37 cellular contexts compared by ENCODE assay signal in the genomic region with DNA sequence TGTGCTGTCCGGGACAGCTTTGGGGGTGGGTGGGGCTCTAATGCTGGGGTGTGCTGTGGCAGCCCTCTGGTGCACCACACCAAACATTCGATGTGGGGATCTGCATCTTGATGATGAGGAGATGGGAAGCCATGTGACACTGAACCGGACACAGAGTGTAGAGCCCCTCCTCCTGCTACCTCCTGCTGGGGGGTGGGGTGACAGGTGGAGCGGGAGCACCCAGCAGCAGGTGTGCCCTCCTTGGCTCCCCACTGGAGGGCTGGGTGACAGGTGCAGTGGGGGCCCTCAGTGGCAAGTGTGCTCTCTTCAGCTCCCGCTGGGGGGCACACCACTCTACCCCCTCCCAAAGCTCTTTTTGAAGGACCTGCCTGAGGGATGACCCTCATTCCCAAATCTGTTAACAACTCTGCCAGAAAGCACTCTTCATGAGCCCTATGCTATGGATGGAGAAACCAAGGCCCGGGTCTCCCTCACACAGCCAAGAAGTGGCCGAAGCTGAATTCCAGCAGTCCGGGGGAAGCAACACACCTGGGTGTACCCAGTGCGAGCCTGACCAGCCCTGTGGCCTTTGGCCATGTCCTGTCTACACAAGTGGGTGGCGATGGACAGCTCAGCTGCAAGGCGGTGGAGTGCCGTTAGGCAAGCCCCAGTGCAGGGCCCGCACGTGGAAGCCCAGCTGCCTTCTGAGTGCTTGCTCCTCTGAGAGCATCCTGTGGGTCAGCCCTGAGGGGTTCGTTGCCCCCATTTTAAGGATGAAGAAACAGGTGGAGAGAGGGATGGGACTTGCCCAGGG. TPM values are rescaled to one million over a fixed set of nuclear protein-coding genes. Genes with fewer than 3 reads are reported as not detected.
DNase-seq lines count a peak whose midpoint lies in the region; ATAC-seq, FAIRE-seq and TF ChIP-seq lines count a peak whose summit lies in the region.
"Had no signal": no experiment of that assay in that cellular context is flagged by ENCODE, and none has a peak within 500 bp of the region (broad histone marks: within the 10 kb centered on the region; RNA-seq: fewer than 3 reads in every experiment).

No MANE protein-coding gene starts in this region.

- H4K20me1 ChIP-seq in HepG2 (ENCODE audit: insufficient read depth, low read length), result no peaks in the 10 kb centered on the region

- H3K9me3 ChIP-seq in HepG2 (ENCODE audit: low read length), result no peaks in the 10 kb centered on the region
- H3K9me3 ChIP-seq in spleen, result no peaks in the 10 kb centered on the region
- H3K9me3 ChIP-seq: adrenal gland, body of pancreas, esophagus squamous epithelium, HAP-1, heart right ventricle, pancreas, stomach, thyroid gland had no signal

- H3K4me3 ChIP-seq in HepG2 (replicated peaks in 1 of 3; ENCODE audit: insufficient read depth in 1 of 3, low read depth in 2 of 3, low read length in 3 of 3), result peak overlapping the region; percentile 12 to 73 (median 54)
- no peak overlapping the region for H3K4me3 ChIP-seq in spleen
- H3K4me3 ChIP-seq: adrenal gland, body of pancreas, esophagus squamous epithelium, HAP-1, heart right ventricle, pancreas, PC-9, stomach, thyroid gland had no signal

- TF ChIP-seq EP300 in HepG2 (IDR thresholded peaks at IDR 0.05; ENCODE audit: low read depth in 2 of 2, low read length in 2 of 2), result no peak
- no peak for TF ChIP-seq EP300 in HepG2 (CRISPR knock-in tag; IDR thresholded peaks at IDR 0.05; ENCODE audit: borderline replicate concordance)

- peak; percentile 34 for DNase-seq in Right ventricle myocardium superior
- DNase-seq in cardiac septum (ENCODE audit: low spot score), result no peak
- DNase-seq in RPMI8226, result peak; percentile 52
- DNase-seq in HepG2 (ENCODE audit: low spot score), result no peak
- peak; percentile 64 for DNase-seq in spleen
- DNase-seq: activated CD4-positive, alpha-beta memory T cell treated with anti-CD3 and anti-CD28 coated beads for 36 hours; activated CD4-positive, CD25-positive, alpha-beta regulatory T cell treated with anti-CD3 and anti-CD28 coated beads, Interleukin-2, amount 50 U/mL, for 72 hours; activated CD8-positive, alpha-beta memory T cell treated with anti-CD3 and anti-CD28 coated beads, Interleukin-2, amount 50 U/mL, for 4 hours; activated naive CD4-positive, alpha-beta T cell treated with anti-CD3 and anti-CD28 coated beads, Interleukin-2, amount 10 ng/mL, durations not matched to agents 7 days and 5 days; adrenal gland; body of pancreas; CD4-positive, alpha-beta T cell; dermis blood vessel endothelial cell; esophagus squamous epithelium; foreskin keratinocyte; heart right ventricle; IMR-90; NCI-H1436 treated with DMSO at 0.1 percent for 48 hours; NCI-H524; nephron progenitor cell; NK-92 treated with Interleukin-12 subunit alpha and Interleukin-12 subunit beta, amount 100 ng/mL, for 24 hours; PC-9; SHP77 treated with DMSO at 0.1 percent for 48 hours; stimulated activated CD4-positive, alpha-beta T cell treated with anti-CD3 and anti-CD28 coated beads, Interleukin-4, amount 100 ng/mL, for 1 hour; stomach; thyroid gland had no signal

- no peak overlapping the region for H2AFZ ChIP-seq in HepG2 (ENCODE audit: low read length)
- H2AFZ ChIP-seq: PC-9 had no signal

- BruUV-seq in HepG2 (replicated peaks; lab: Mats Ljungman, UMichigan), result no TSS peak

- 4% methylated on average over 8 of the region's 15 CpGs for WGBS in HepG2 (ENCODE audit: low lambda C conversion rate)
- 81 to 85% (median 82%) methylated on average over 11 to 15 of the region's 15 CpGs for WGBS in spleen, 5 donors

- intact Hi-C loops in Right ventricle myocardium superior (cut with DNase I), result no loop called here
- intact Hi-C loops in cardiac septum (cut with DNase I), result no loop called here
- intact Hi-C loops in HepG2 (cut with micrococcal nuclease; ENCODE audit: unreplicated experiment), result loop anchor here (5.0 kb wide), 1 partner anchor 36 kb away; no protein-coding TSS in a partner anchor
- intact Hi-C loops in spleen (cut with DNase I; ENCODE audit: low total_unique reads), result no loop called here

- no peaks in the 10 kb centered on the region for H3K36me3 ChIP-seq in HepG2 (replicated peaks in 1 of 2; ENCODE audit: control insufficient read depth in 1 of 2, insufficient read depth in 2 of 2, low read length in 2 of 2)
- no peaks in the 10 kb centered on the region for H3K36me3 ChIP-seq in spleen
- H3K36me3 ChIP-seq: adrenal gland, esophagus squamous epithelium, HAP-1, heart right ventricle, pancreas, stomach, thyroid gland had no signal

- CTCF ChIA-PET in HepG2 (lab: Yijun Ruan, JAX; ENCODE audit: low intra/inter-chr PET ratio, low total read pairs), result no interaction called here

- H3K27ac ChIP-seq in HepG2 (ENCODE audit: extremely low read length, insufficient read depth, low read length) (peak overlapping the region; percentile 76), spleen (no peak overlapping the region)
- H3K27ac ChIP-seq: adrenal gland, body of pancreas, esophagus squamous epithelium, foreskin keratinocyte, heart right ventricle, pancreas, PC-9, stomach, thyroid gland had no signal

- H3K4me1 ChIP-seq in HepG2 (ENCODE audit: insufficient read depth, low read length) (peaks cover 68% of the 10 kb centered on the region), spleen (peaks cover 0 to 12% (median 5%) of the 10 kb centered on the region in 6 donors)
- H3K4me1 ChIP-seq: adrenal gland, body of pancreas, foreskin keratinocyte, HAP-1, pancreas had no signal

- no peak for TF ChIP-seq RAD21 in HepG2 (CRISPR knock-in tag; IDR thresholded peaks at IDR 0.05)

- TF ChIP-seq CTCF in HepG2 (CRISPR knock-in tag; IDR thresholded peaks at IDR 0.05) (peak; percentile 34; the same call in 1 of the 2 replicates), spleen (IDR thresholded peaks at IDR 0.05 in 8 of 11, conservative IDR thresholded peaks at IDR 0.05 in 3 of 11) (no peak)

- H3K79me2 ChIP-seq in HepG2 (ENCODE audit: insufficient read depth, low read length), result peaks cover 2% of the 10 kb centered on the region

- peak overlapping the region; percentile 94 for H3K4me2 ChIP-seq in HepG2 (ENCODE audit: low read depth, low read length)
- H3K4me2 ChIP-seq: PC-9 had no signal

- no peak for FAIRE-seq in HepG2 (lab: Jason Lieb, UNC)
- FAIRE-seq: A204.1, GM19239, pancreas had no signal

- ATAC-seq in Right ventricle myocardium superior (ENCODE audit: poor library complexity) (no peak), HepG2 (peak; percentile 75), GM19328 (IDR thresholded peaks at IDR 0.05; ENCODE audit: unreplicated experiment) (no peak), GM21619 (IDR thresholded peaks at IDR 0.05; ENCODE audit: unreplicated experiment) (no peak), HG03520 (IDR thresholded peaks at IDR 0.05; ENCODE audit: unreplicated experiment) (no peak)
- ATAC-seq: body of pancreas, foreskin keratinocyte, heart right ventricle, pancreas had no signal

- H3K9ac ChIP-seq in HepG2 (ENCODE audit: insufficient read depth, low read depth, low read length), result peak overlapping the region; percentile 24

- POLR2A ChIA-PET in HepG2 (lab: Yijun Ruan, JAX), result interaction anchor here (0.6 to 3.5 kb wide), 12 partner anchors 8 to 923 kb away, joined by 3 to 53 read pairs (median 5); a partner anchor contains a TSS

- H3K27me3 ChIP-seq in HepG2 (ENCODE audit: control insufficient read depth in 1 of 2, insufficient read depth in 2 of 2, low read length in 2 of 2) (no peaks in the 10 kb centered on the region), spleen (replicated peaks in 1 of 7) (peaks cover 0 to 27% (median 0%) of the 10 kb centered on the region in 7 donors)
- H3K27me3 ChIP-seq: body of pancreas, pancreas, thyroid gland had no signal

- in situ Hi-C loops in HepG2 (cut with HindIII; ENCODE audit: extremely low pct_ligation_motif_present, low pct_unique_long_range_greater_than_20kb), result no loop called here

- TF ChIP-seq POLR2A in HepG2 (IDR thresholded peaks at IDR 0.05; ENCODE audit: insufficient read depth in 1 of 2, low read depth in 2 of 2, low read length in 2 of 2) (no peak), spleen (IDR thresholded peaks at IDR 0.05) (no peak)

RNA-seq across cellular contexts. Expression of a gene that starts 0.6 kb away (rescaled TPM):
- total RNA-seq in Right ventricle myocardium superior (not detected), cardiac septum (not detected), HepG2 (2016; rRNA removed; fragmentation: Illumina TruSeq; extraction: Trizol) (0.71 and 0.74 TPM in 2 replicates), spleen (under 1 TPM in 1 of 7 donors, not detected in 6; 0.16 TPM)
- total RNA-seq in HepG2 (2016; cell fraction: cytosol; rRNA removed; fragmentation: Illumina TruSeq; extraction: Trizol; ENCODE audit: low read depth), result 0.09 TPM in 1 of 2 replicates, not detected in the other
- total RNA-seq in HepG2 (2016; cell fraction: insoluble cytoplasmic fraction; rRNA removed; fragmentation: Illumina TruSeq; extraction: Trizol), result 0.39 and 0.97 TPM in 2 replicates
- 0.24 and 0.25 TPM in 2 replicates for total RNA-seq in HepG2 (2016; cell fraction: membrane; rRNA removed; fragmentation: Illumina TruSeq; extraction: Trizol)
- total RNA-seq in HepG2 (2016; cell fraction: nucleus; rRNA removed; fragmentation: Illumina TruSeq; extraction: Trizol), result 0.69 and 0.87 TPM in 2 replicates
- polyA plus RNA-seq in HepG2 (2011; rRNA removed) (1.3 and 2.0 TPM in 2 replicates), spleen (under 1 TPM; 0.02 to 0.03 (median 0.02) TPM)
- polyA plus RNA-seq in HepG2 (2011; cell fraction: cytosol; rRNA removed), result 0.65 and 0.95 TPM in 2 replicates
- 6.6 and 8.2 TPM in 2 replicates for polyA plus RNA-seq in HepG2 (2011; cell fraction: nucleus; rRNA removed)
- polyA plus RNA-seq in HepG2 (2012), result 1.1 and 2.5 TPM in 2 replicates
- 0.12 and 0.17 TPM in 2 replicates for polyA plus RNA-seq in HepG2 (2016; cell fraction: cytosol; fragmentation: Illumina TruSeq; extraction: Trizol; ENCODE audit: low read depth)
- 0.78 and 0.88 TPM in 2 replicates for polyA plus RNA-seq in HepG2 (2016; cell fraction: insoluble cytoplasmic fraction; fragmentation: Illumina TruSeq; extraction: Trizol; ENCODE audit: low read depth)
- 0.21 and 0.22 TPM in 2 replicates for polyA plus RNA-seq in HepG2 (2016; cell fraction: membrane; fragmentation: Illumina TruSeq; extraction: Trizol; ENCODE audit: low read depth)
- polyA plus RNA-seq in HepG2 (2016; cell fraction: nucleus; fragmentation: Illumina TruSeq; extraction: Trizol; ENCODE audit: insufficient read depth, low read depth), result 2.7 and 2.8 TPM in 2 replicates
- polyA minus RNA-seq in HepG2 (2011; rRNA and poly(A)+ RNA removed; ENCODE audit: low replicate concordance), result 2.2 TPM in 1 of 2 replicates, not detected in the other
- 0.53 and 0.59 TPM in 2 replicates for polyA minus RNA-seq in HepG2 (2011; cell fraction: cytosol; rRNA and poly(A)+ RNA removed)
- 0.75 and 1.2 TPM in 2 replicates for polyA minus RNA-seq in HepG2 (2011; cell fraction: nucleus; rRNA and poly(A)+ RNA removed)
- total RNA-seq: activated CD4-positive, alpha-beta memory T cell treated with anti-CD3 and anti-CD28 coated beads for 36 hours; activated T-helper 1 cell treated with anti-CD3 and anti-CD28 coated beads, Interleukin-12 subunit alpha, Interleukin-12 subunit beta, Interleukin-2, Interleukin-4 antibody, amounts not matched to agents 30 ng/mL and 10 ng/mL and 1 ng/mL, durations not matched to agents 14 hours and 24 hours and 36 hours; body of pancreas; CD4-positive, alpha-beta T cell; dermis blood vessel endothelial cell; esophagus squamous epithelium; foreskin keratinocyte; heart right ventricle; IMR-90; kidney epithelial cell; LHCN-M2; pancreas; PC-9; stomach; T-helper 2 cell treated with Interferon-gamma antibody and Interleukin-4, amounts not matched to agents 100 ng/mL and 5 ng/mL, for 36 hours; thyroid gland had no signal
- polyA plus RNA-seq: foreskin keratinocyte, IMR-90, stomach had no signal

RNA-seq across cellular contexts. Expression of a gene that starts 5.8 kb away (rescaled TPM):
- total RNA-seq in Right ventricle myocardium superior (0.11 TPM), cardiac septum (0.16 TPM), HepG2 (2016; rRNA removed; fragmentation: Illumina TruSeq; extraction: Trizol) (16.1 and 43.1 TPM in 2 replicates), spleen (10 to 100 TPM in 1 of 7 donors, 1 to 10 TPM in 6; 2.4 to 11.2 (median 5.6) TPM)
- total RNA-seq in HepG2 (2016; cell fraction: cytosol; rRNA removed; fragmentation: Illumina TruSeq; extraction: Trizol; ENCODE audit: low read depth), result 8.0 and 11.1 TPM in 2 replicates
- 15.2 and 40.9 TPM in 2 replicates for total RNA-seq in HepG2 (2016; cell fraction: insoluble cytoplasmic fraction; rRNA removed; fragmentation: Illumina TruSeq; extraction: Trizol)
- 18.0 and 22.7 TPM in 2 replicates for total RNA-seq in HepG2 (2016; cell fraction: membrane; rRNA removed; fragmentation: Illumina TruSeq; extraction: Trizol)
- 29.6 and 33.9 TPM in 2 replicates for total RNA-seq in HepG2 (2016; cell fraction: nucleus; rRNA removed; fragmentation: Illumina TruSeq; extraction: Trizol)
- polyA plus RNA-seq in HepG2 (2011; rRNA removed) (32.0 and 50.7 TPM in 2 replicates), spleen (1 to 10 TPM in 2 of 3 donors, under 1 TPM in 1; 0.26 to 1.8 (median 1.0) TPM)
- 31.3 and 65.1 TPM in 2 replicates for polyA plus RNA-seq in HepG2 (2011; cell fraction: cytosol; rRNA removed)
- polyA plus RNA-seq in HepG2 (2011; cell fraction: nucleus; rRNA removed), result 65.1 and 66.5 TPM in 2 replicates
- 30.3 and 44.6 TPM in 2 replicates for polyA plus RNA-seq in HepG2 (2012)
- polyA plus RNA-seq in HepG2 (2016; cell fraction: cytosol; fragmentation: Illumina TruSeq; extraction: Trizol; ENCODE audit: low read depth), result 10.6 and 12.9 TPM in 2 replicates
- 21.1 and 21.2 TPM in 2 replicates for polyA plus RNA-seq in HepG2 (2016; cell fraction: insoluble cytoplasmic fraction; fragmentation: Illumina TruSeq; extraction: Trizol; ENCODE audit: low read depth)
- 18.9 and 20.1 TPM in 2 replicates for polyA plus RNA-seq in HepG2 (2016; cell fraction: membrane; fragmentation: Illumina TruSeq; extraction: Trizol; ENCODE audit: low read depth)
- 72.0 and 85.3 TPM in 2 replicates for polyA plus RNA-seq in HepG2 (2016; cell fraction: nucleus; fragmentation: Illumina TruSeq; extraction: Trizol; ENCODE audit: insufficient read depth, low read depth)
- polyA minus RNA-seq in HepG2 (2011; rRNA and poly(A)+ RNA removed; ENCODE audit: low replicate concordance), result 47.2 TPM in 1 of 2 replicates, not detected in the other
- polyA minus RNA-seq in HepG2 (2011; cell fraction: cytosol; rRNA and poly(A)+ RNA removed), result 30.8 and 35.4 TPM in 2 replicates
- polyA minus RNA-seq in HepG2 (2011; cell fraction: nucleus; rRNA and poly(A)+ RNA removed), result 5.7 and 6.3 TPM in 2 replicates
- total RNA-seq: activated CD4-positive, alpha-beta memory T cell treated with anti-CD3 and anti-CD28 coated beads for 36 hours; activated T-helper 1 cell treated with anti-CD3 and anti-CD28 coated beads, Interleukin-12 subunit alpha, Interleukin-12 subunit beta, Interleukin-2, Interleukin-4 antibody, amounts not matched to agents 30 ng/mL and 10 ng/mL and 1 ng/mL, durations not matched to agents 14 hours and 24 hours and 36 hours; CD4-positive, alpha-beta T cell; dermis blood vessel endothelial cell; IMR-90; kidney epithelial cell; LHCN-M2; T-helper 2 cell treated with Interferon-gamma antibody and Interleukin-4, amounts not matched to agents 100 ng/mL and 5 ng/mL, for 36 hours had no signal
- polyA plus RNA-seq: IMR-90 had no signal

RNA-seq across cellular contexts. Expression of a gene that starts 40.5 kb away (rescaled TPM):
- total RNA-seq in Right ventricle myocardium superior, result not detected
- not detected for total RNA-seq in cardiac septum
- total RNA-seq in HepG2 (2016; rRNA removed; fragmentation: Illumina TruSeq; extraction: Trizol), result not detected in 2 replicates
- not detected in 2 replicates for total RNA-seq in HepG2 (2016; cell fraction: cytosol; rRNA removed; fragmentation: Illumina TruSeq; extraction: Trizol; ENCODE audit: low read depth)
- not detected in 2 replicates for total RNA-seq in HepG2 (2016; cell fraction: insoluble cytoplasmic fraction; rRNA removed; fragmentation: Illumina TruSeq; extraction: Trizol)
- total RNA-seq in HepG2 (2016; cell fraction: membrane; rRNA removed; fragmentation: Illumina TruSeq; extraction: Trizol), result not detected in 2 replicates
- not detected in 2 replicates for total RNA-seq in HepG2 (2016; cell fraction: nucleus; rRNA removed; fragmentation: Illumina TruSeq; extraction: Trizol)
- polyA plus RNA-seq in HepG2 (2011; rRNA removed), result not detected in 2 replicates
- polyA plus RNA-seq in HepG2 (2011; cell fraction: cytosol; rRNA removed), result not detected in 2 replicates
- polyA plus RNA-seq in HepG2 (2011; cell fraction: nucleus; rRNA removed), result not detected in 2 replicates
- polyA plus RNA-seq in HepG2 (2012), result 0.15 and 0.17 TPM in 2 replicates
- not detected in 2 replicates for polyA plus RNA-seq in HepG2 (2016; cell fraction: cytosol; fragmentation: Illumina TruSeq; extraction: Trizol; ENCODE audit: low read depth)
- polyA plus RNA-seq in HepG2 (2016; cell fraction: insoluble cytoplasmic fraction; fragmentation: Illumina TruSeq; extraction: Trizol; ENCODE audit: low read depth), result not detected in 2 replicates
- polyA plus RNA-seq in HepG2 (2016; cell fraction: membrane; fragmentation: Illumina TruSeq; extraction: Trizol; ENCODE audit: low read depth), result not detected in 2 replicates
- polyA plus RNA-seq in HepG2 (2016; cell fraction: nucleus; fragmentation: Illumina TruSeq; extraction: Trizol; ENCODE audit: insufficient read depth, low read depth), result not detected in 2 replicates
- not detected in 2 replicates for polyA minus RNA-seq in HepG2 (2011; rRNA and poly(A)+ RNA removed; ENCODE audit: low replicate concordance)
- polyA minus RNA-seq in HepG2 (2011; cell fraction: cytosol; rRNA and poly(A)+ RNA removed), result not detected in 2 replicates
- not detected in 2 replicates for polyA minus RNA-seq in HepG2 (2011; cell fraction: nucleus; rRNA and poly(A)+ RNA removed)
- not detected for total RNA-seq in spleen
- polyA plus RNA-seq in spleen, result not detected
- total RNA-seq: activated CD4-positive, alpha-beta memory T cell treated with anti-CD3 and anti-CD28 coated beads for 36 hours; activated T-helper 1 cell treated with anti-CD3 and anti-CD28 coated beads, Interleukin-12 subunit alpha, Interleukin-12 subunit beta, Interleukin-2, Interleukin-4 antibody, amounts not matched to agents 30 ng/mL and 10 ng/mL and 1 ng/mL, durations not matched to agents 14 hours and 24 hours and 36 hours; adrenal gland; body of pancreas; CD4-positive, alpha-beta T cell; dermis blood vessel endothelial cell; esophagus squamous epithelium; foreskin keratinocyte; IMR-90; kidney epithelial cell; LHCN-M2; pancreas; PC-9; stomach; T-helper 2 cell treated with Interferon-gamma antibody and Interleukin-4, amounts not matched to agents 100 ng/mL and 5 ng/mL, for 36 hours; thyroid gland had no signal
- polyA plus RNA-seq: adrenal gland, foreskin keratinocyte, heart right ventricle, IMR-90, stomach had no signal

RNA-seq across cellular contexts. Expression of a gene that starts 42.5 kb away (rescaled TPM):
- total RNA-seq in Right ventricle myocardium superior (16.1 TPM), cardiac septum (22.0 TPM), HepG2 (2016; rRNA removed; fragmentation: Illumina TruSeq; extraction: Trizol) (14.7 and 21.2 TPM in 2 replicates), spleen (10 to 100 TPM; 32.4 to 75.3 (median 50.0) TPM)
- total RNA-seq in HepG2 (2016; cell fraction: cytosol; rRNA removed; fragmentation: Illumina TruSeq; extraction: Trizol; ENCODE audit: low read depth), result 3.8 and 5.1 TPM in 2 replicates
- total RNA-seq in HepG2 (2016; cell fraction: insoluble cytoplasmic fraction; rRNA removed; fragmentation: Illumina TruSeq; extraction: Trizol), result 14.1 and 20.6 TPM in 2 replicates
- total RNA-seq in HepG2 (2016; cell fraction: membrane; rRNA removed; fragmentation: Illumina TruSeq; extraction: Trizol), result 8.3 and 8.6 TPM in 2 replicates
- total RNA-seq in HepG2 (2016; cell fraction: nucleus; rRNA removed; fragmentation: Illumina TruSeq; extraction: Trizol), result 34.2 and 37.1 TPM in 2 replicates
- polyA plus RNA-seq in HepG2 (2011; rRNA removed) (17.6 and 22.1 TPM in 2 replicates), spleen (10 to 100 TPM in 2 of 3 donors, 1 to 10 TPM in 1; 7.5 to 14.6 (median 13.2) TPM)
- polyA plus RNA-seq in HepG2 (2011; cell fraction: cytosol; rRNA removed), result 11.0 and 12.5 TPM in 2 replicates
- 66.1 and 66.9 TPM in 2 replicates for polyA plus RNA-seq in HepG2 (2011; cell fraction: nucleus; rRNA removed)
- 15.7 and 19.2 TPM in 2 replicates for polyA plus RNA-seq in HepG2 (2012)
- 1.2 TPM in 2 replicates for polyA plus RNA-seq in HepG2 (2016; cell fraction: cytosol; fragmentation: Illumina TruSeq; extraction: Trizol; ENCODE audit: low read depth)
- polyA plus RNA-seq in HepG2 (2016; cell fraction: insoluble cytoplasmic fraction; fragmentation: Illumina TruSeq; extraction: Trizol; ENCODE audit: low read depth), result 9.6 and 12.3 TPM in 2 replicates
- 2.8 TPM in 2 replicates for polyA plus RNA-seq in HepG2 (2016; cell fraction: membrane; fragmentation: Illumina TruSeq; extraction: Trizol; ENCODE audit: low read depth)
- polyA plus RNA-seq in HepG2 (2016; cell fraction: nucleus; fragmentation: Illumina TruSeq; extraction: Trizol; ENCODE audit: insufficient read depth, low read depth), result 46.7 and 52.0 TPM in 2 replicates
- 30.7 and 49.9 TPM in 2 replicates for polyA minus RNA-seq in HepG2 (2011; rRNA and poly(A)+ RNA removed; ENCODE audit: low replicate concordance)
- polyA minus RNA-seq in HepG2 (2011; cell fraction: cytosol; rRNA and poly(A)+ RNA removed), result 19.2 and 20.2 TPM in 2 replicates
- 69.8 and 75.6 TPM in 2 replicates for polyA minus RNA-seq in HepG2 (2011; cell fraction: nucleus; rRNA and poly(A)+ RNA removed)

Comparison
In these comparisons a context has a peak if more than half of its experiments do, and no peak if none do; other contexts are left out.
1. DNase-seq: peak in Right ventricle myocardium superior (single experiment), RPMI8226 (single experiment) and spleen (single experiment); none in cardiac septum (single experiment) and HepG2 (single experiment).
2. H3K4me3 ChIP-seq: peak in HepG2 (3 of 3); none in spleen (0 of 8).